ENCODE assay signal across 2 cellular contexts in genomic region chr10:43696909-43697499, GRCh38.
TF ChIP-seq lines count a peak whose summit lies in the region.

No MANE protein-coding gene starts in this region.

TF ChIP-seq in IMR-90, 13 proteins besides CTCF, POLR2A, EP300 and RAD21:
- no peak for TF ChIP-seq RCOR1 (IDR thresholded peaks at IDR 0.05; ENCODE audit: insufficient replicate concordance, low read length)
- TF ChIP-seq NFE2L2 (IDR thresholded peaks at IDR 0.05; ENCODE audit: low read depth, low read length) = no peak
- TF ChIP-seq MAZ (IDR thresholded peaks at IDR 0.05; ENCODE audit: borderline replicate concordance, low read depth, low read length) = no peak
- TF ChIP-seq FOS (IDR thresholded peaks at IDR 0.05; ENCODE audit: low read depth, low read length) = no peak
- no peak for TF ChIP-seq BHLHE40 (IDR thresholded peaks at IDR 0.05; ENCODE audit: low read depth, low read length)
- TF ChIP-seq USF2 (IDR thresholded peaks at IDR 0.05; ENCODE audit: low read depth, low read length) = no peak
- TF ChIP-seq RFX5 (IDR thresholded peaks at IDR 0.05; ENCODE audit: low read depth, low read length) = no peak
- TF ChIP-seq MAFK (IDR thresholded peaks at IDR 0.05; ENCODE audit: low read depth, low read length) = no peak
- no peak for TF ChIP-seq SMC3 (IDR thresholded peaks at IDR 0.05; ENCODE audit: low read depth, low read length)
- TF ChIP-seq CHD1 (IDR thresholded peaks at IDR 0.05; ENCODE audit: low read depth, low read length) = no peak
- no peak for TF ChIP-seq CEBPB (IDR thresholded peaks at IDR 0.05; ENCODE audit: low read depth, low read length)
- no peak for TF ChIP-seq MXI1 (IDR thresholded peaks at IDR 0.05; ENCODE audit: borderline replicate concordance, low read depth, low read length)
- TF ChIP-seq, protein P1, sequence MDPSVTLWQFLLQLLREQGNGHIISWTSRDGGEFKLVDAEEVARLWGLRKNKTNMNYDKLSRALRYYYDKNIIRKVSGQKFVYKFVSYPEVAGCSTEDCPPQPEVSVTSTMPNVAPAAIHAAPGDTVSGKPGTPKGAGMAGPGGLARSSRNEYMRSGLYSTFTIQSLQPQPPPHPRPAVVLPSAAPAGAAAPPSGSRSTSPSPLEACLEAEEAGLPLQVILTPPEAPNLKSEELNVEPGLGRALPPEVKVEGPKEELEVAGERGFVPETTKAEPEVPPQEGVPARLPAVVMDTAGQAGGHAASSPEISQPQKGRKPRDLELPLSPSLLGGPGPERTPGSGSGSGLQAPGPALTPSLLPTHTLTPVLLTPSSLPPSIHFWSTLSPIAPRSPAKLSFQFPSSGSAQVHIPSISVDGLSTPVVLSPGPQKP (IDR thresholded peaks at IDR 0.05; ENCODE audit: borderline replicate concordance, low read depth, low read length) = no peak

TF ChIP-seq in H1, 55 proteins besides CTCF, POLR2A, EP300 and RAD21:
- TF ChIP-seq, protein P2, sequence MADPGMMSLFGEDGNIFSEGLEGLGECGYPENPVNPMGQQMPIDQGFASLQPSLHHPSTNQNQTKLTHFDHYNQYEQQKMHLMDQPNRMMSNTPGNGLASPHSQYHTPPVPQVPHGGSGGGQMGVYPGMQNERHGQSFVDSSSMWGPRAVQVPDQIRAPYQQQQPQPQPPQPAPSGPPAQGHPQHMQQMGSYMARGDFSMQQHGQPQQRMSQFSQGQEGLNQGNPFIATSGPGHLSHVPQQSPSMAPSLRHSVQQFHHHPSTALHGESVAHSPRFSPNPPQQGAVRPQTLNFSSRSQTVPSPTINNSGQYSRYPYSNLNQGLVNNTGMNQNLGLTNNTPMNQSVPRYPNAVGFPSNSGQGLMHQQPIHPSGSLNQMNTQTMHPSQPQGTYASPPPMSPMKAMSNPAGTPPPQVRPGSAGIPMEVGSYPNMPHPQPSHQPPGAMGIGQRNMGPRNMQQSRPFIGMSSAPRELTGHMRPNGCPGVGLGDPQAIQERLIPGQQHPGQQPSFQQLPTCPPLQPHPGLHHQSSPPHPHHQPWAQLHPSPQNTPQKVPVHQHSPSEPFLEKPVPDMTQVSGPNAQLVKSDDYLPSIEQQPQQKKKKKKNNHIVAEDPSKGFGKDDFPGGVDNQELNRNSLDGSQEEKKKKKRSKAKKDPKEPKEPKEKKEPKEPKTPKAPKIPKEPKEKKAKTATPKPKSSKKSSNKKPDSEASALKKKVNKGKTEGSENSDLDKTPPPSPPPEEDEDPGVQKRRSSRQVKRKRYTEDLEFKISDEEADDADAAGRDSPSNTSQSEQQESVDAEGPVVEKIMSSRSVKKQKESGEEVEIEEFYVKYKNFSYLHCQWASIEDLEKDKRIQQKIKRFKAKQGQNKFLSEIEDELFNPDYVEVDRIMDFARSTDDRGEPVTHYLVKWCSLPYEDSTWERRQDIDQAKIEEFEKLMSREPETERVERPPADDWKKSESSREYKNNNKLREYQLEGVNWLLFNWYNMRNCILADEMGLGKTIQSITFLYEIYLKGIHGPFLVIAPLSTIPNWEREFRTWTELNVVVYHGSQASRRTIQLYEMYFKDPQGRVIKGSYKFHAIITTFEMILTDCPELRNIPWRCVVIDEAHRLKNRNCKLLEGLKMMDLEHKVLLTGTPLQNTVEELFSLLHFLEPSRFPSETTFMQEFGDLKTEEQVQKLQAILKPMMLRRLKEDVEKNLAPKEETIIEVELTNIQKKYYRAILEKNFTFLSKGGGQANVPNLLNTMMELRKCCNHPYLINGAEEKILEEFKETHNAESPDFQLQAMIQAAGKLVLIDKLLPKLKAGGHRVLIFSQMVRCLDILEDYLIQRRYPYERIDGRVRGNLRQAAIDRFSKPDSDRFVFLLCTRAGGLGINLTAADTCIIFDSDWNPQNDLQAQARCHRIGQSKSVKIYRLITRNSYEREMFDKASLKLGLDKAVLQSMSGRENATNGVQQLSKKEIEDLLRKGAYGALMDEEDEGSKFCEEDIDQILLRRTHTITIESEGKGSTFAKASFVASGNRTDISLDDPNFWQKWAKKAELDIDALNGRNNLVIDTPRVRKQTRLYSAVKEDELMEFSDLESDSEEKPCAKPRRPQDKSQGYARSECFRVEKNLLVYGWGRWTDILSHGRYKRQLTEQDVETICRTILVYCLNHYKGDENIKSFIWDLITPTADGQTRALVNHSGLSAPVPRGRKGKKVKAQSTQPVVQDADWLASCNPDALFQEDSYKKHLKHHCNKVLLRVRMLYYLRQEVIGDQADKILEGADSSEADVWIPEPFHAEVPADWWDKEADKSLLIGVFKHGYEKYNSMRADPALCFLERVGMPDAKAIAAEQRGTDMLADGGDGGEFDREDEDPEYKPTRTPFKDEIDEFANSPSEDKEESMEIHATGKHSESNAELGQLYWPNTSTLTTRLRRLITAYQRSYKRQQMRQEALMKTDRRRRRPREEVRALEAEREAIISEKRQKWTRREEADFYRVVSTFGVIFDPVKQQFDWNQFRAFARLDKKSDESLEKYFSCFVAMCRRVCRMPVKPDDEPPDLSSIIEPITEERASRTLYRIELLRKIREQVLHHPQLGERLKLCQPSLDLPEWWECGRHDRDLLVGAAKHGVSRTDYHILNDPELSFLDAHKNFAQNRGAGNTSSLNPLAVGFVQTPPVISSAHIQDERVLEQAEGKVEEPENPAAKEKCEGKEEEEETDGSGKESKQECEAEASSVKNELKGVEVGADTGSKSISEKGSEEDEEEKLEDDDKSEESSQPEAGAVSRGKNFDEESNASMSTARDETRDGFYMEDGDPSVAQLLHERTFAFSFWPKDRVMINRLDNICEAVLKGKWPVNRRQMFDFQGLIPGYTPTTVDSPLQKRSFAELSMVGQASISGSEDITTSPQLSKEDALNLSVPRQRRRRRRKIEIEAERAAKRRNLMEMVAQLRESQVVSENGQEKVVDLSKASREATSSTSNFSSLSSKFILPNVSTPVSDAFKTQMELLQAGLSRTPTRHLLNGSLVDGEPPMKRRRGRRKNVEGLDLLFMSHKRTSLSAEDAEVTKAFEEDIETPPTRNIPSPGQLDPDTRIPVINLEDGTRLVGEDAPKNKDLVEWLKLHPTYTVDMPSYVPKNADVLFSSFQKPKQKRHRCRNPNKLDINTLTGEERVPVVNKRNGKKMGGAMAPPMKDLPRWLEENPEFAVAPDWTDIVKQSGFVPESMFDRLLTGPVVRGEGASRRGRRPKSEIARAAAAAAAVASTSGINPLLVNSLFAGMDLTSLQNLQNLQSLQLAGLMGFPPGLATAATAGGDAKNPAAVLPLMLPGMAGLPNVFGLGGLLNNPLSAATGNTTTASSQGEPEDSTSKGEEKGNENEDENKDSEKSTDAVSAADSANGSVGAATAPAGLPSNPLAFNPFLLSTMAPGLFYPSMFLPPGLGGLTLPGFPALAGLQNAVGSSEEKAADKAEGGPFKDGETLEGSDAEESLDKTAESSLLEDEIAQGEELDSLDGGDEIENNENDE (IDR thresholded peaks at IDR 0.05; ENCODE audit: insufficient replicate concordance, low read length) = no peak
- TF ChIP-seq TEAD4 (IDR thresholded peaks at IDR 0.05; ENCODE audit: low read depth, low read length) (no peak), SIN3A (conservative IDR thresholded peaks at IDR 0.05 in 1 of 2, IDR thresholded peaks at IDR 0.05 in 1 of 2; ENCODE audit: low read depth in 1 of 2, low read length in 2 of 2) (no peak), CREB1 (IDR thresholded peaks at IDR 0.05) (no peak), TBP (IDR thresholded peaks at IDR 0.05; ENCODE audit: low read depth, low read length) (no peak), CHD2 (IDR thresholded peaks at IDR 0.05; ENCODE audit: low read length) (no peak)
TF ChIP-seq in H1: peak in this region for 0.
